Comparison of ENCODE assay signal across 8 cellular contexts in the genomic region with DNA sequence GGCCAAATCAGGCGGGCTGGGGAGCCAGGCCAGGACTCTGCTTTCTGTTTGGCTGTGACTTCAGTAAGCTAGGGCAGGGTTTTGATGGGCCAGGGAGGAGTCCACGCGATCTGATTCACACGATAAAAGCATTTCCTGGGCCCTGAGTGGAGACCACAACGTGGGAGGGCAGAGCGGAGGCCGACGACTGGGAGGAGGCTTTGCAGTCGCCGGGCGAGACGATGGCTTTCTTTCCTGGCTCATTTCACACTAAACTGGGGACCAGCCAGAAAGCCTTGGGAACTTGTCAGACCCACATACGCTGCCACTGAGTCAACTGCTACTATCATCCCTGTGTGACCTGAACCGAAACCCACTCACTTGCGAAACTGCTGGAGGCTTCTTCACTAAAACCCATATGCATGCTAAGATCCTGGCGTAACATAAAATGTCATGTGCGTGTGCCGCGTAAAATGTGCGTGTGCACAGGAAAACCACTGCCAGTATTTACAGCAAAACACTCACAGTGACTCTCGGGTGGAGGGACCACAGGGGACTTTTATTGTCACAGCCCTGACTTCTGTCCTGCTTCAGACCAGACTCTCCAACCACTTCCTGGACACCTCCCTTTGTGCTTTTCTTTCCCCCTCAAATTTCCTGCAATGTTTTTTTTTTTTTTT. TPM values are rescaled to one million over a fixed set of nuclear protein-coding genes. Genes with fewer than 3 reads are reported as not detected.
A peak's percentile ranks its signal among the peaks of the same experiment; 100 is the strongest.
DNase-seq lines count a peak whose midpoint lies in the region; ATAC-seq and TF ChIP-seq lines count a peak whose summit lies in the region.

No MANE protein-coding gene starts in this region.

- peaks cover 0 to 47% (median 15%) of the 10 kb centered on the region in 9 donors for H3K4me1 ChIP-seq in heart right ventricle

- TF ChIP-seq CTCF in heart right ventricle (IDR thresholded peaks at IDR 0.05): no peak

- intact Hi-C loops in heart right ventricle (cut with DNase I): no loop called here

- DNase-seq in NK-92 (lab: John Stamatoyannopoulos, UW; ENCODE audit: unreplicated experiment) (peak; percentile 49), heart right ventricle (peak; percentile 55 to 68), H7 (no peak), middle frontal gyrus (ENCODE audit: extremely low spot score, low spot score) (no peak), erythroblast (lab: John Stamatoyannopoulos, UW) (no peak)
- DNase-seq in activated T-helper 1 cell treated with anti-CD3 and anti-CD28 coated beads, Interleukin-2, amount 50 U/mL, for 16 hours (ENCODE audit: low read depth in 1 of 2, low spot score in 1 of 2): peak; percentile 68 to 72
- peak; percentile 87 for DNase-seq in stimulated activated CD4-positive, alpha-beta T cell treated with anti-CD3 and anti-CD28 coated beads, Interleukin-15, amount 100 ng/mL, for 24 hours

- H3K4me3 ChIP-seq in heart right ventricle (peak overlapping the region in 7 of 10 donors; percentile 12 to 45 (median 30)), H7 (ENCODE audit: insufficient read depth, low read depth, low read length) (no peak overlapping the region)

- ATAC-seq in GM19452 (IDR thresholded peaks at IDR 0.05; ENCODE audit: unreplicated experiment): peak; percentile 64
- peak; percentile 39 to 82 (median 74) for ATAC-seq in heart right ventricle

- TF ChIP-seq POLR2A in erythroblast (IDR thresholded peaks at IDR 0.05; ENCODE audit: low read length): no peak

- no peaks in the 10 kb centered on the region for H3K9me3 ChIP-seq in heart right ventricle

- H3K36me3 ChIP-seq in heart right ventricle (no peaks in the 10 kb centered on the region), H7 (replicated peaks; ENCODE audit: control insufficient read depth, insufficient read depth, low read length) (no peaks in the 10 kb centered on the region)

- H3K27me3 ChIP-seq in heart right ventricle (no peaks in the 10 kb centered on the region), H7 (ENCODE audit: control insufficient read depth, insufficient read depth, low read length) (no peaks in the 10 kb centered on the region)

- peak overlapping the region; percentile 10 to 91 (median 76) for H3K27ac ChIP-seq in heart right ventricle

- 38 to 50% methylated on average over 21 of the region's 21 CpGs for WGBS in heart right ventricle, 2 donors

RNA-seq across cellular contexts. Expression of a gene that starts 14.2 kb away (rescaled TPM):
- total RNA-seq in heart right ventricle: 10 to 100 TPM in 4 of 10 donors, 1 to 10 TPM in 6; 6.5 to 33.1 (median 7.7) TPM
- polyA plus RNA-seq in heart right ventricle: 10 to 100 TPM; 13.5 to 27.0 TPM
- 23.0 and 34.3 TPM in 2 replicates for total RNA-seq in H7 (2014; rRNA removed; shearing (Covaris generic))

RNA-seq across cellular contexts. Expression of a gene that starts 22.1 kb away (rescaled TPM):
- 10 to 100 TPM in 9 of 10 donors, 1 to 10 TPM in 1; 9.3 to 50.5 (median 17.9) TPM for total RNA-seq in heart right ventricle
- 10 to 100 TPM; 36.0 to 57.7 TPM for polyA plus RNA-seq in heart right ventricle
- total RNA-seq in H7 (2014; rRNA removed; shearing (Covaris generic)): 1.4 and 3.5 TPM in 2 replicates

RNA-seq across cellular contexts. Expression of a gene that starts 24.4 kb away (rescaled TPM):
- 1 to 10 TPM; 1.5 to 5.4 (median 2.4) TPM for total RNA-seq in heart right ventricle
- 10 to 100 TPM in 1 of 2 donors, 1 to 10 TPM in 1; 3.7 to 17.3 TPM for polyA plus RNA-seq in heart right ventricle
- 0.70 and 0.83 TPM in 2 replicates for total RNA-seq in H7 (2014; rRNA removed; shearing (Covaris generic))

RNA-seq across cellular contexts. Expression of a gene that starts 48.0 kb away (rescaled TPM):
- total RNA-seq in heart right ventricle: under 1 TPM in 1 of 10 donors, not detected in 9; 0.98 TPM
- polyA plus RNA-seq in heart right ventricle: under 1 TPM in 1 of 2 donors, not detected in 1; 0.73 TPM
- 0.17 TPM in 1 of 2 replicates, not detected in the other for total RNA-seq in H7 (2014; rRNA removed; shearing (Covaris generic))

Comparison
In these comparisons a context has a peak if more than half of its experiments do, and no peak if none do; other contexts are left out.
1. DNase-seq: peak in NK-92 (single experiment), activated T-helper 1 cell treated with anti-CD3 and anti-CD28 coated beads, Interleukin-2, amount 50 U/mL, for 16 hours (2 of 2), heart right ventricle (2 of 2) and stimulated activated CD4-positive, alpha-beta T cell treated with anti-CD3 and anti-CD28 coated beads, Interleukin-15, amount 100 ng/mL, for 24 hours (single experiment); none in H7 (single experiment), middle frontal gyrus (single experiment) and erythroblast (0 of 2).